8 cellular contexts compared by ENCODE assay signal in the genomic region with DNA sequence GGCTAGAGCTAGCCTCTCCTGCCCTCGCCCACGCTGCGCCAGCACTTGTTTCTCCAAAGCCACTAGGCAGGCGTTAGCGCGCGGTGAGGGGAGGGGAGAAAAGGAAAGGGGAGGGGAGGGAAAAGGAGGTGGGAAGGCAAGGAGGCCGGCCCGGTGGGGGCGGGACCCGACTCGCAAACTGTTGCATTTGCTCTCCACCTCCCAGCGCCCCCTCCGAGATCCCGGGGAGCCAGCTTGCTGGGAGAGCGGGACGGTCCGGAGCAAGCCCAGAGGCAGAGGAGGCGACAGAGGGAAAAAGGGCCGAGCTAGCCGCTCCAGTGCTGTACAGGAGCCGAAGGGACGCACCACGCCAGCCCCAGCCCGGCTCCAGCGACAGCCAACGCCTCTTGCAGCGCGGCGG. TPM values are rescaled to one million over a fixed set of nuclear protein-coding genes. Genes with fewer than 3 reads are reported as not detected.
DNase-seq lines count a peak whose midpoint lies in the region; ATAC-seq, FAIRE-seq and TF ChIP-seq lines count a peak whose summit lies in the region.

A gene with protein sequence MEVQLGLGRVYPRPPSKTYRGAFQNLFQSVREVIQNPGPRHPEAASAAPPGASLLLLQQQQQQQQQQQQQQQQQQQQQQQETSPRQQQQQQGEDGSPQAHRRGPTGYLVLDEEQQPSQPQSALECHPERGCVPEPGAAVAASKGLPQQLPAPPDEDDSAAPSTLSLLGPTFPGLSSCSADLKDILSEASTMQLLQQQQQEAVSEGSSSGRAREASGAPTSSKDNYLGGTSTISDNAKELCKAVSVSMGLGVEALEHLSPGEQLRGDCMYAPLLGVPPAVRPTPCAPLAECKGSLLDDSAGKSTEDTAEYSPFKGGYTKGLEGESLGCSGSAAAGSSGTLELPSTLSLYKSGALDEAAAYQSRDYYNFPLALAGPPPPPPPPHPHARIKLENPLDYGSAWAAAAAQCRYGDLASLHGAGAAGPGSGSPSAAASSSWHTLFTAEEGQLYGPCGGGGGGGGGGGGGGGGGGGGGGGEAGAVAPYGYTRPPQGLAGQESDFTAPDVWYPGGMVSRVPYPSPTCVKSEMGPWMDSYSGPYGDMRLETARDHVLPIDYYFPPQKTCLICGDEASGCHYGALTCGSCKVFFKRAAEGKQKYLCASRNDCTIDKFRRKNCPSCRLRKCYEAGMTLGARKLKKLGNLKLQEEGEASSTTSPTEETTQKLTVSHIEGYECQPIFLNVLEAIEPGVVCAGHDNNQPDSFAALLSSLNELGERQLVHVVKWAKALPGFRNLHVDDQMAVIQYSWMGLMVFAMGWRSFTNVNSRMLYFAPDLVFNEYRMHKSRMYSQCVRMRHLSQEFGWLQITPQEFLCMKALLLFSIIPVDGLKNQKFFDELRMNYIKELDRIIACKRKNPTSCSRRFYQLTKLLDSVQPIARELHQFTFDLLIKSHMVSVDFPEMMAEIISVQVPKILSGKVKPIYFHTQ (plus strand): TSS at position 204 of the 400 bp plus-strand sequence. CDS start 1,126 bp downstream, outside the sequence.

- H3K27me3 ChIP-seq in pancreas, result peaks cover 0 to 27% (median 3%) of the 10 kb centered on the region in 4 donors
- H3K27me3 ChIP-seq in small intestine (ENCODE audit: control insufficient read depth in 2 of 2, insufficient read depth in 2 of 2, low read length in 2 of 2), result peaks cover 4 to 11% of the 10 kb centered on the region in 2 donors

- H3K36me3 ChIP-seq in pancreas, result no peaks in the 10 kb centered on the region
- no peaks in the 10 kb centered on the region for H3K36me3 ChIP-seq in small intestine (ENCODE audit: control insufficient read depth in 2 of 2, insufficient read depth in 2 of 2, low read length in 2 of 2)

- WGBS in pancreas, 2 donors, result 1 to 28% methylated on average over 29 to 30 of the region's 30 CpGs
- WGBS in small intestine, 3 donors, result 4 to 45% (median 25%) methylated on average over 11 to 30 of the region's 30 CpGs

- intact Hi-C loops in Right ventricle myocardium superior (cut with DNase I), result no loop called here
- intact Hi-C loops in pancreas (cut with DNase I), result no loop called here

- DNase-seq in EH (ENCODE audit: low read depth), result peak; percentile 81
- peak; percentile 47 for DNase-seq in SKM-1 treated with dmso at 0.1 percent for 144 hours (lab: John Stamatoyannopoulos, UW; ENCODE audit: unreplicated experiment)
- DNase-seq in Right ventricle myocardium superior, result peak; percentile 83
- DNase-seq in pancreas, result peak; percentile 17 to 75 (median 49)
- no peak for DNase-seq in small intestine
- no peak for DNase-seq in GF-D8 (lab: John Stamatoyannopoulos, UW)
- DNase-seq in NCI-H128 (lab: John Stamatoyannopoulos, UW; ENCODE audit: unreplicated experiment), result no peak
- DNase-seq in activated CD8-positive, alpha-beta memory T cell treated with anti-CD3 and anti-CD28 coated beads, Interleukin-2, amount 50 U/mL, for 48 hours, result no peak

- H3K4me1 ChIP-seq in pancreas (no peaks in the 10 kb centered on the region), small intestine (ENCODE audit: control insufficient read depth in 2 of 2, insufficient read depth in 1 of 2, low read depth in 1 of 2, low read length in 1 of 2) (no peaks in the 10 kb centered on the region)

- ATAC-seq in Right ventricle myocardium superior (ENCODE audit: poor library complexity), result peak; percentile 84
- peak; percentile 53 to 84 (median 71) for ATAC-seq in pancreas

- H3K9me3 ChIP-seq in pancreas (no peaks in the 10 kb centered on the region), small intestine (ENCODE audit: control insufficient read depth, low read depth) (no peaks in the 10 kb centered on the region)

- FAIRE-seq in pancreas (lab: Jason Lieb, UNC) (no peak), small intestine (lab: Jason Lieb, UNC) (no peak)

- peak within 1 kb of the TSS in 2 of 4 donors; percentile 30 to 37 for H3K4me3 ChIP-seq in pancreas
- no peak within 1 kb of the TSS for H3K4me3 ChIP-seq in small intestine (ENCODE audit: low read depth in 1 of 2, low read length in 2 of 2)

- H3K27ac ChIP-seq in pancreas (peak within 1 kb of the TSS in 1 of 4 donors; percentile 47), small intestine (ENCODE audit: low read depth in 1 of 2, low read length in 1 of 2) (no peak within 1 kb of the TSS)

- no peak for TF ChIP-seq CTCF in pancreas (IDR thresholded peaks at IDR 0.05)

RNA-seq across cellular contexts. Expression of the gene that starts here (rescaled TPM):
- total RNA-seq in Right ventricle myocardium superior (18.2 TPM), pancreas (1 to 10 TPM in 4 of 6 donors, under 1 TPM in 2; 0.43 to 2.9 (median 1.6) TPM)
- polyA plus RNA-seq in pancreas (1 to 10 TPM in 1 of 2 donors, under 1 TPM in 1; 0.34 to 1.0 TPM), small intestine (under 1 TPM in 1 of 3 donors, not detected in 2; 0.66 TPM)

Comparison
In these comparisons a context has a peak if more than half of its experiments do, and no peak if none do; other contexts are left out.
1. DNase-seq: peak in EH (single experiment), SKM-1 treated with dmso at 0.1 percent for 144 hours (single experiment), Right ventricle myocardium superior (single experiment) and pancreas (6 of 6); none in small intestine (single experiment), GF-D8 (single experiment), NCI-H128 (single experiment) and activated CD8-positive, alpha-beta memory T cell treated with anti-CD3 and anti-CD28 coated beads, Interleukin-2, amount 50 U/mL, for 48 hours (single experiment).